ENCODE assay signal across 23 cellular contexts in the genomic region with DNA sequence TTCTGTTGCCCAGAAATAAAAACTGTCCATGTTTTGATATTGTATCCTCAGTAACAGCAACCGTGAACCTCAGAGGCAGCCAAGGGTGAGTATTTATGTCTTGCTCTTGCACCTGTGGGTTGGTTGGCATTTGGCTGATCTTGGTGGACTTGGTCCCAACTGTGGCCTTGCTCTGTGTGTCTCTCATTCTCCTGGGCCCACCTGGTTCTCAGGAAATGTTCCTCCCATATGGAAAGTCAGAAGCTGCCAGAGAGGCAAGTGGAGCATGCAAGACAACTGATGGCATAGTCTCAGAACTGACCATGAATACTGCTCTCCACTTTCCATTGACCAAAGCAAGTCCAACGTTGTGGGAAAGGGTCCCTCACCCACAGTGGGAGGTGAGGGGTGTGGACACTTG. TPM values are rescaled to one million over a fixed set of nuclear protein-coding genes. Genes with fewer than 3 reads are reported as not detected.
DNase-seq lines count a peak whose midpoint lies in the region; ATAC-seq lines count a peak whose summit lies in the region.
"Had no signal": no experiment of that assay in that cellular context is flagged by ENCODE, and none has a peak within 500 bp of the region (broad histone marks: within the 10 kb centered on the region; RNA-seq: fewer than 3 reads in every experiment).

No MANE protein-coding gene starts in this region.

- peaks cover 24 to 25% of the 10 kb centered on the region in 2 donors for H3K36me3 Mint-ChIP-seq in activated T-cell treated with anti-CD3 and anti-CD28 coated beads, Interleukin-2, amount 50 U/mL, for 72 hours (ENCODE audit: insufficient read depth in 2 of 2)
- H3K36me3 Mint-ChIP-seq in CD4-positive, CD25-positive, alpha-beta regulatory T cell, result no peaks in the 10 kb centered on the region
- H3K36me3 Mint-ChIP-seq in CD4-positive, alpha-beta memory T cell, result no peaks in the 10 kb centered on the region
- peaks cover 30% of the 10 kb centered on the region for H3K36me3 Mint-ChIP-seq in activated naive CD8-positive, alpha-beta T cell treated with anti-CD3 and anti-CD28 coated beads for 36 hours

- peaks cover 3 to 11% of the 10 kb centered on the region in 2 donors for H3K9me3 Mint-ChIP-seq in activated T-cell treated with anti-CD3 and anti-CD28 coated beads, Interleukin-2, amount 50 U/mL, for 72 hours
- peaks cover 0 to 4% (median 0%) of the 10 kb centered on the region in 7 donors for H3K9me3 Mint-ChIP-seq in CD4-positive, CD25-positive, alpha-beta regulatory T cell
- peaks cover 0 to 5% (median 4%) of the 10 kb centered on the region in 8 donors for H3K9me3 Mint-ChIP-seq in CD4-positive, alpha-beta memory T cell
- peaks cover 27% of the 10 kb centered on the region for H3K9me3 Mint-ChIP-seq in activated naive CD8-positive, alpha-beta T cell treated with anti-CD3 and anti-CD28 coated beads for 36 hours
- H3K9me3 Mint-ChIP-seq: HFFc6 had no signal

- H3K27ac Mint-ChIP-seq in activated T-cell treated with anti-CD3 and anti-CD28 coated beads, Interleukin-2, amount 50 U/mL, for 72 hours, result peak overlapping the region; percentile 27
- peak overlapping the region; percentile 7 to 48 (median 36) for H3K27ac Mint-ChIP-seq in CD4-positive, CD25-positive, alpha-beta regulatory T cell
- peak overlapping the region in 5 of 7 donors; percentile 6 to 32 (median 25) for H3K27ac Mint-ChIP-seq in CD4-positive, alpha-beta memory T cell
- H3K27ac Mint-ChIP-seq in activated naive CD8-positive, alpha-beta T cell treated with anti-CD3 and anti-CD28 coated beads for 36 hours, result peak overlapping the region; percentile 72
- H3K27ac Mint-ChIP-seq: B cell, HFFc6 had no signal

- no peak for ATAC-seq in activated T-cell treated with anti-CD3 and anti-CD28 coated beads, Interleukin-2, amount 50 U/mL, for 72 hours (replicated peaks in 1 of 2)
- ATAC-seq in CD4-positive, CD25-positive, alpha-beta regulatory T cell (ENCODE audit: low read depth in 2 of 2), result no peak

- no peaks in the 10 kb centered on the region for H3K36me3 ChIP-seq in CD4-positive, CD25-positive, alpha-beta regulatory T cell (ENCODE audit: control insufficient read depth, insufficient read depth, low read length)
- no peaks in the 10 kb centered on the region for H3K36me3 ChIP-seq in CD4-positive, alpha-beta memory T cell (ENCODE audit: insufficient read depth, low read length)
- H3K36me3 ChIP-seq: HAP-1, MG63 had no signal

- peaks cover 24% of the 10 kb centered on the region for H3K4me1 ChIP-seq in CD4-positive, CD25-positive, alpha-beta regulatory T cell (ENCODE audit: control insufficient read depth, insufficient read depth, low read length, poor library complexity, severe bottlenecking)
- peaks cover 25% of the 10 kb centered on the region for H3K4me1 ChIP-seq in CD4-positive, alpha-beta memory T cell (ENCODE audit: insufficient read depth, low read length)
- H3K4me1 ChIP-seq: HAP-1 had no signal

- H3K4me3 ChIP-seq in CD4-positive, CD25-positive, alpha-beta regulatory T cell (ENCODE audit: low read depth, low read length), result no peak overlapping the region
- no peak overlapping the region for H3K4me3 ChIP-seq in CD4-positive, alpha-beta memory T cell (ENCODE audit: low read length in 2 of 2)
- H3K4me3 ChIP-seq: HAP-1, MG63 had no signal

- no peaks in the 10 kb centered on the region for H3K27me3 ChIP-seq in CD4-positive, CD25-positive, alpha-beta regulatory T cell (ENCODE audit: control insufficient read depth, insufficient read depth, low read length)
- H3K27me3 ChIP-seq in CD4-positive, alpha-beta memory T cell (ENCODE audit: insufficient read depth, low read length), result no peaks in the 10 kb centered on the region
- H3K27me3 ChIP-seq: MG63 had no signal

- intact Hi-C loops in CD4-positive, alpha-beta memory T cell (cut with micrococcal nuclease), result no loop called here

- H3K9me3 ChIP-seq in CD4-positive, CD25-positive, alpha-beta regulatory T cell (ENCODE audit: control insufficient read depth in 2 of 2, low read length in 2 of 2), result peaks cover 0 to 5% of the 10 kb centered on the region in 2 experiments
- H3K9me3 ChIP-seq in CD4-positive, alpha-beta memory T cell (ENCODE audit: control insufficient read depth in 1 of 2, low read length in 2 of 2), result no peaks in the 10 kb centered on the region
- H3K9me3 ChIP-seq: HAP-1 had no signal

- POLR2A ChIA-PET in CD4-positive, alpha-beta memory T cell (lab: Charles Lee; ENCODE audit: partially characterized antibody), result interaction anchor here (1.5 kb wide), 1 partner anchor 11 kb away, joined by 5 read pairs; no protein-coding TSS in a partner anchor

- no peak overlapping the region for H3K27ac ChIP-seq in CD4-positive, CD25-positive, alpha-beta regulatory T cell (ENCODE audit: insufficient read depth, low read length, poor library complexity, severe bottlenecking)
- H3K27ac ChIP-seq in CD4-positive, alpha-beta memory T cell (ENCODE audit: low read depth, low read length), result no peak overlapping the region
- H3K27ac ChIP-seq: C4-2B had no signal

- CTCF ChIA-PET in CD4-positive, alpha-beta memory T cell (lab: Charles Lee; ENCODE audit: partially characterized antibody), result no interaction called here

- no peak for DNase-seq in activated T-cell treated with anti-CD3 and anti-CD28 coated beads, Interleukin-2, amount 50 U/mL, for 72 hours
- no peak for DNase-seq in activated T-cell treated with anti-CD3 and anti-CD28 coated beads, Interleukin-2, amount 50 U/mL, for 48 hours
- DNase-seq in CD4-positive, CD25-positive, alpha-beta regulatory T cell, result no peak
- DNase-seq in CD4-positive, alpha-beta memory T cell, result no peak
- DNase-seq in activated naive CD8-positive, alpha-beta T cell treated with anti-CD3 and anti-CD28 coated beads for 36 hours, result no peak
- DNase-seq in COLO668 (lab: John Stamatoyannopoulos, UW; ENCODE audit: unreplicated experiment) (no peak), NCI-H774 (lab: John Stamatoyannopoulos, UW) (no peak)
- no peak for DNase-seq in activated CD8-positive, alpha-beta memory T cell treated with anti-CD3 and anti-CD28 coated beads, Interleukin-2, amount 50 U/mL, for 48 hours
- DNase-seq: GOT3, HFFc6, IMR-90, KG1, MG63, NCI-H1105 treated with DMSO at 0.1 percent for 48 hours, NCI-H146, NCI-H1930, NCI-H2107, NCI-H524, NCI-H748 treated with DMSO at 0.1 percent for 48 hours, SIG-M5 had no signal

- H3K4me1 Mint-ChIP-seq in activated T-cell treated with anti-CD3 and anti-CD28 coated beads, Interleukin-2, amount 50 U/mL, for 72 hours (ENCODE audit: low read depth), result peaks cover 60% of the 10 kb centered on the region
- H3K4me1 Mint-ChIP-seq in CD4-positive, CD25-positive, alpha-beta regulatory T cell, result peaks cover 9 to 38% (median 27%) of the 10 kb centered on the region in 4 donors
- peaks cover 25 to 47% (median 35%) of the 10 kb centered on the region in 4 donors for H3K4me1 Mint-ChIP-seq in CD4-positive, alpha-beta memory T cell
- H3K4me1 Mint-ChIP-seq in activated naive CD8-positive, alpha-beta T cell treated with anti-CD3 and anti-CD28 coated beads for 36 hours, result peaks cover 43% of the 10 kb centered on the region

- H3K27me3 Mint-ChIP-seq in activated T-cell treated with anti-CD3 and anti-CD28 coated beads, Interleukin-2, amount 50 U/mL, for 72 hours (ENCODE audit: low read depth), result no peaks in the 10 kb centered on the region
- H3K27me3 Mint-ChIP-seq in CD4-positive, CD25-positive, alpha-beta regulatory T cell, result no peaks in the 10 kb centered on the region
- no peaks in the 10 kb centered on the region for H3K27me3 Mint-ChIP-seq in CD4-positive, alpha-beta memory T cell
- no peaks in the 10 kb centered on the region for H3K27me3 Mint-ChIP-seq in activated naive CD8-positive, alpha-beta T cell treated with anti-CD3 and anti-CD28 coated beads for 36 hours
- H3K27me3 Mint-ChIP-seq: B cell had no signal

- H3K4me3 Mint-ChIP-seq in activated T-cell treated with anti-CD3 and anti-CD28 coated beads, Interleukin-2, amount 50 U/mL, for 72 hours, result no peak overlapping the region
- H3K4me3 Mint-ChIP-seq in CD4-positive, CD25-positive, alpha-beta regulatory T cell, result peak overlapping the region in 1 of 4 donors; percentile 10
- no peak overlapping the region for H3K4me3 Mint-ChIP-seq in CD4-positive, alpha-beta memory T cell
- H3K4me3 Mint-ChIP-seq in activated naive CD8-positive, alpha-beta T cell treated with anti-CD3 and anti-CD28 coated beads for 36 hours, result no peak overlapping the region
- H3K4me3 Mint-ChIP-seq: B cell, HFFc6 had no signal

RNA-seq across cellular contexts. Expression of gene NINJ1, which starts 13.6 kb away (rescaled TPM):
- 100 to 1,000 TPM; 121 to 124 TPM for total RNA-seq in activated T-cell treated with anti-CD3 and anti-CD28 coated beads, Interleukin-2, amount 50 U/mL, for 72 hours
- total RNA-seq in CD4-positive, CD25-positive, alpha-beta regulatory T cell, result 144 TPM
- polyA plus RNA-seq in CD4-positive, CD25-positive, alpha-beta regulatory T cell, result 100 to 1,000 TPM in 1 of 4 donors, 10 to 100 TPM in 3; 68.5 to 104 (median 73.2) TPM
- total RNA-seq in CD4-positive, alpha-beta memory T cell, result 10 to 100 TPM; 31.1 to 31.3 TPM
- polyA plus RNA-seq in CD4-positive, alpha-beta memory T cell, result 10 to 100 TPM; 75.7 to 92.4 TPM
- 10 to 100 TPM; 74.9 to 77.8 TPM for total RNA-seq in activated naive CD8-positive, alpha-beta T cell treated with anti-CD3 and anti-CD28 coated beads for 36 hours

RNA-seq across cellular contexts. Expression of gene WNK2, which starts 36.3 kb away (rescaled TPM):
- total RNA-seq in activated T-cell treated with anti-CD3 and anti-CD28 coated beads, Interleukin-2, amount 50 U/mL, for 72 hours, result 1 to 10 TPM in 1 of 2 donors, under 1 TPM in 1; 0.70 to 1.1 TPM
- 0.22 TPM for total RNA-seq in CD4-positive, CD25-positive, alpha-beta regulatory T cell
- not detected for polyA plus RNA-seq in CD4-positive, CD25-positive, alpha-beta regulatory T cell
- under 1 TPM in 1 of 2 experiments, not detected in 1; 0.26 TPM for total RNA-seq in CD4-positive, alpha-beta memory T cell
- polyA plus RNA-seq in CD4-positive, alpha-beta memory T cell, result not detected
- under 1 TPM; 0.88 to 0.89 TPM for total RNA-seq in activated naive CD8-positive, alpha-beta T cell treated with anti-CD3 and anti-CD28 coated beads for 36 hours
- total RNA-seq: B cell, HFFc6, IMR-90 had no signal
- polyA plus RNA-seq: IMR-90 had no signal

RNA-seq across cellular contexts. Expression of gene CARD19, which starts 51.6 kb away (rescaled TPM):
- 10 to 100 TPM; 65.7 to 70.0 TPM for total RNA-seq in activated T-cell treated with anti-CD3 and anti-CD28 coated beads, Interleukin-2, amount 50 U/mL, for 72 hours
- 60.0 TPM for total RNA-seq in CD4-positive, CD25-positive, alpha-beta regulatory T cell
- polyA plus RNA-seq in CD4-positive, CD25-positive, alpha-beta regulatory T cell, result 10 to 100 TPM; 64.8 to 89.1 (median 75.3) TPM
- 10 to 100 TPM; 57.8 to 64.2 TPM for total RNA-seq in CD4-positive, alpha-beta memory T cell
- 10 to 100 TPM; 65.6 to 88.7 TPM for polyA plus RNA-seq in CD4-positive, alpha-beta memory T cell
- total RNA-seq in activated naive CD8-positive, alpha-beta T cell treated with anti-CD3 and anti-CD28 coated beads for 36 hours, result 10 to 100 TPM; 36.5 to 38.6 TPM
